In the genomic region with DNA sequence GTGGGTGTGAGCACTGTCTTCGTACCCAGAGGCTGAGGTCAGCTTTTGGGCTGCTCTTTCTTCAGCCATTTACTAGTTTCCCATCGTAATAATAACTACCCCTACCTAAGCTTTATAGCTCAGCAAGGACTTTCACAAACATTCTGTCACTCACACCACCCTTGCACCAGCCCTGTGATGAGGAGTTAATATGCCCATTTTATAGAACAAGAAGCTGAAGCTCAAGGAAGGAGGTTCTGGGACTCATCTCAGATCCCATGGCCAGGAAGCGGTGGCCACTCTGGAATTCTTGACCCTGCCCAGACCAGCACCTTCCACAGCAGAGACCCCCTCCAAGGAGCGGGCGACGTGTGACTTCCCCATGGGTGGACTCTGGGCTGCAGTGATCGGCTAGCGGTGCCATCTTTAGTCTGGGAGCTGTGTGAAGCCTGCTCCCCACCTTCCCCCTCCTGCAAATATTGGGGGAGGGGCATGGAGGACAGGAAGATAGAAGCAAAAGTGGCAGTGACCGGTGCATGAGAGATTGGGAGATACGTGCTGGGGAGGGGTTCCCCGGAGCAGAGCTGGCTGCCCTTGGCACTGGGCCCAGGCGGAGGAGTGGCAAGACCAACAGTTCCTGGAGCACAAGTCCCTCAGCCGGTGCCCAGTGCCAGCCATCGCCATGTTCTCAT, we compare ENCODE assay signal across 9 cellular contexts.
DNase-seq lines count a peak whose midpoint lies in the region; ATAC-seq and TF ChIP-seq lines count a peak whose summit lies in the region.
"Had no signal": no experiment of that assay in that cellular context is flagged by ENCODE, and none has a peak within 500 bp of the region (broad histone marks: within the 10 kb centered on the region; RNA-seq: fewer than 3 reads in every experiment).

No MANE protein-coding gene starts in this region.

- H3K9me3 Mint-ChIP-seq in glutamatergic neuron (ENCODE audit: unreplicated experiment), result peaks cover 13% of the 10 kb centered on the region

- H3K36me3 Mint-ChIP-seq in glutamatergic neuron (ENCODE audit: unreplicated experiment), result no peaks in the 10 kb centered on the region

- peaks cover 32% of the 10 kb centered on the region for H3K4me1 Mint-ChIP-seq in glutamatergic neuron (ENCODE audit: low read depth, unreplicated experiment)

- ATAC-seq in HG03432 (IDR thresholded peaks at IDR 0.05; ENCODE audit: unreplicated experiment) (no peak), HG02938 (IDR thresholded peaks at IDR 0.05; ENCODE audit: unreplicated experiment) (no peak), HG03571 (IDR thresholded peaks at IDR 0.05; ENCODE audit: unreplicated experiment) (no peak)

- no peak for TF ChIP-seq CTCF in glutamatergic neuron (IDR thresholded peaks at IDR 0.05; ENCODE audit: partially characterized antibody, unreplicated experiment)

- peak; percentile 18 for DNase-seq in GF-D8 (lab: John Stamatoyannopoulos, UW)
- DNase-seq in OCI-M1 (lab: John Stamatoyannopoulos, UW), result peak; percentile 27
- no peak for DNase-seq in glutamatergic neuron
- peak; percentile 52 for DNase-seq in renal cortical epithelial cell (ENCODE audit: low read depth)
- no peak for DNase-seq in 8988T
- DNase-seq: trophoblast cell had no signal

- peaks cover 13% of the 10 kb centered on the region for H3K27me3 Mint-ChIP-seq in glutamatergic neuron (ENCODE audit: unreplicated experiment)

- peak overlapping the region; percentile 50 for H3K27ac Mint-ChIP-seq in glutamatergic neuron (ENCODE audit: unreplicated experiment)

- no peak overlapping the region for H3K4me3 Mint-ChIP-seq in glutamatergic neuron (ENCODE audit: unreplicated experiment)

Comparison
In these comparisons a context has a peak if more than half of its experiments do, and no peak if none do; other contexts are left out.
1. DNase-seq: peak in GF-D8 (single experiment), OCI-M1 (single experiment) and renal cortical epithelial cell (single experiment); none in glutamatergic neuron (single experiment) and 8988T (single experiment).